In the genomic region with DNA sequence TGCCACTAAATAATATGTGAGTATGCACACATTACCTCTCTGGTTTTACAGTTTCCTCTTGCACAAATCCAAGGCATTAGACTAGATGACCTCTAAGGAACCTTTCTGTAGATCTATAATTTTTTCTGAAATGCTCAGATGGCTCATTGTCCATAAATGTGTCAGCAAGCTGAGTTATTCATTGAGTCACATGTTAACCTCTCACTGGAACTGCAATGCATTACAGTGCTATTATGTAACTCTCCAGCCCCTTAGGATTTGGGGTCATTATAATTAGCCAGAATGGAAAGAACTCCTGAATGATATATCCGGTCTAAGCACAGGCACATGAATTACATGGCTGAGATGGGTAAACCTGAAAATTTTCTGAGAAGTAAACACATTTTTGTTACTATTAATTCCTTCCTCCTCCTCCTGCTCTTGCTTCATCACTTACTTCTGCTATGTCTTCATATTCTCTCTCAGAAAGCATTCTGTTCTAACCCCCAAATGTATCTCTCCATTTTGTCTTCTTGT, we compare ENCODE assay signal across 2 cellular contexts.
TF ChIP-seq lines count a peak whose summit lies in the region.

No MANE protein-coding gene starts in this region.

TF ChIP-seq in GM12878, 131 proteins besides CTCF, POLR2A, EP300 and RAD21 (continues in another document):
- TF ChIP-seq, protein P1, sequence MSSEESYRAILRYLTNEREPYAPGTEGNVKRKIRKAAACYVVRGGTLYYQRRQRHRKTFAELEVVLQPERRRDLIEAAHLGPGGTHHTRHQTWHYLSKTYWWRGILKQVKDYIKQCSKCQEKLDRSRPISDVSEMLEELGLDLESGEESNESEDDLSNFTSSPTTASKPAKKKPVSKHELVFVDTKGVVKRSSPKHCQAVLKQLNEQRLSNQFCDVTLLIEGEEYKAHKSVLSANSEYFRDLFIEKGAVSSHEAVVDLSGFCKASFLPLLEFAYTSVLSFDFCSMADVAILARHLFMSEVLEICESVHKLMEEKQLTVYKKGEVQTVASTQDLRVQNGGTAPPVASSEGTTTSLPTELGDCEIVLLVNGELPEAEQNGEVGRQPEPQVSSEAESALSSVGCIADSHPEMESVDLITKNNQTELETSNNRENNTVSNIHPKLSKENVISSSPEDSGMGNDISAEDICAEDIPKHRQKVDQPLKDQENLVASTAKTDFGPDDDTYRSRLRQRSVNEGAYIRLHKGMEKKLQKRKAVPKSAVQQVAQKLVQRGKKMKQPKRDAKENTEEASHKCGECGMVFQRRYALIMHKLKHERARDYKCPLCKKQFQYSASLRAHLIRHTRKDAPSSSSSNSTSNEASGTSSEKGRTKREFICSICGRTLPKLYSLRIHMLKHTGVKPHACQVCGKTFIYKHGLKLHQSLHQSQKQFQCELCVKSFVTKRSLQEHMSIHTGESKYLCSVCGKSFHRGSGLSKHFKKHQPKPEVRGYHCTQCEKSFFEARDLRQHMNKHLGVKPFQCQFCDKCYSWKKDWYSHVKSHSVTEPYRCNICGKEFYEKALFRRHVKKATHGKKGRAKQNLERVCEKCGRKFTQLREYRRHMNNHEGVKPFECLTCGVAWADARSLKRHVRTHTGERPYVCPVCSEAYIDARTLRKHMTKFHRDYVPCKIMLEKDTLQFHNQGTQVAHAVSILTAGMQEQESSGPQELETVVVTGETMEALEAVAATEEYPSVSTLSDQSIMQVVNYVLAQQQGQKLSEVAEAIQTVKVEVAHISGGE (CRISPR knock-in tag; IDR thresholded peaks at IDR 0.05): no peak
- TF ChIP-seq E2F8 (IDR thresholded peaks at IDR 0.05; ENCODE audit: low read depth, partially characterized antibody) (no peak), ASH2L (IDR thresholded peaks at IDR 0.05; ENCODE audit: borderline replicate concordance, low read depth) (no peak), RCOR1 (conservative IDR thresholded peaks at IDR 0.05; ENCODE audit: low read depth, low read length) (no peak), ZZZ3 (IDR thresholded peaks at IDR 0.05; ENCODE audit: control insufficient read depth, insufficient read length, low read depth) (no peak), RB1 (IDR thresholded peaks at IDR 0.05; ENCODE audit: borderline replicate concordance) (no peak), SMARCA5 (IDR thresholded peaks at IDR 0.05) (no peak), CEBPZ (IDR thresholded peaks at IDR 0.05; ENCODE audit: low read depth, low read length) (no peak), NRF1 (conservative IDR thresholded peaks at IDR 0.05; ENCODE audit: low read depth, low read length) (no peak), RAD51 (IDR thresholded peaks at IDR 0.05) (0 out of 2 replicates have a peak, but pooled peaks have one; percentile 28), EGR1 (IDR thresholded peaks at IDR 0.05; ENCODE audit: borderline replicate concordance in 1 of 2, low read depth in 2 of 2, low read length in 2 of 2) (no peak), NR2C1 (IDR thresholded peaks at IDR 0.05) (no peak)
- TF ChIP-seq, protein P2, sequence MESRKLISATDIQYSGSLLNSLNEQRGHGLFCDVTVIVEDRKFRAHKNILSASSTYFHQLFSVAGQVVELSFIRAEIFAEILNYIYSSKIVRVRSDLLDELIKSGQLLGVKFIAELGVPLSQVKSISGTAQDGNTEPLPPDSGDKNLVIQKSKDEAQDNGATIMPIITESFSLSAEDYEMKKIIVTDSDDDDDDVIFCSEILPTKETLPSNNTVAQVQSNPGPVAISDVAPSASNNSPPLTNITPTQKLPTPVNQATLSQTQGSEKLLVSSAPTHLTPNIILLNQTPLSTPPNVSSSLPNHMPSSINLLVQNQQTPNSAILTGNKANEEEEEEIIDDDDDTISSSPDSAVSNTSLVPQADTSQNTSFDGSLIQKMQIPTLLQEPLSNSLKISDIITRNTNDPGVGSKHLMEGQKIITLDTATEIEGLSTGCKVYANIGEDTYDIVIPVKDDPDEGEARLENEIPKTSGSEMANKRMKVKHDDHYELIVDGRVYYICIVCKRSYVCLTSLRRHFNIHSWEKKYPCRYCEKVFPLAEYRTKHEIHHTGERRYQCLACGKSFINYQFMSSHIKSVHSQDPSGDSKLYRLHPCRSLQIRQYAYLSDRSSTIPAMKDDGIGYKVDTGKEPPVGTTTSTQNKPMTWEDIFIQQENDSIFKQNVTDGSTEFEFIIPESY (IDR thresholded peaks at IDR 0.05): no peak

TF ChIP-seq in GM23338, 12 proteins besides CTCF, POLR2A, EP300 and RAD21:
- TF ChIP-seq EZH2 (IDR thresholded peaks at IDR 0.05; ENCODE audit: low read depth, unreplicated experiment) (no peak), ETS1 (IDR thresholded peaks at IDR 0.05) (no peak)
- TF ChIP-seq, protein P3, sequence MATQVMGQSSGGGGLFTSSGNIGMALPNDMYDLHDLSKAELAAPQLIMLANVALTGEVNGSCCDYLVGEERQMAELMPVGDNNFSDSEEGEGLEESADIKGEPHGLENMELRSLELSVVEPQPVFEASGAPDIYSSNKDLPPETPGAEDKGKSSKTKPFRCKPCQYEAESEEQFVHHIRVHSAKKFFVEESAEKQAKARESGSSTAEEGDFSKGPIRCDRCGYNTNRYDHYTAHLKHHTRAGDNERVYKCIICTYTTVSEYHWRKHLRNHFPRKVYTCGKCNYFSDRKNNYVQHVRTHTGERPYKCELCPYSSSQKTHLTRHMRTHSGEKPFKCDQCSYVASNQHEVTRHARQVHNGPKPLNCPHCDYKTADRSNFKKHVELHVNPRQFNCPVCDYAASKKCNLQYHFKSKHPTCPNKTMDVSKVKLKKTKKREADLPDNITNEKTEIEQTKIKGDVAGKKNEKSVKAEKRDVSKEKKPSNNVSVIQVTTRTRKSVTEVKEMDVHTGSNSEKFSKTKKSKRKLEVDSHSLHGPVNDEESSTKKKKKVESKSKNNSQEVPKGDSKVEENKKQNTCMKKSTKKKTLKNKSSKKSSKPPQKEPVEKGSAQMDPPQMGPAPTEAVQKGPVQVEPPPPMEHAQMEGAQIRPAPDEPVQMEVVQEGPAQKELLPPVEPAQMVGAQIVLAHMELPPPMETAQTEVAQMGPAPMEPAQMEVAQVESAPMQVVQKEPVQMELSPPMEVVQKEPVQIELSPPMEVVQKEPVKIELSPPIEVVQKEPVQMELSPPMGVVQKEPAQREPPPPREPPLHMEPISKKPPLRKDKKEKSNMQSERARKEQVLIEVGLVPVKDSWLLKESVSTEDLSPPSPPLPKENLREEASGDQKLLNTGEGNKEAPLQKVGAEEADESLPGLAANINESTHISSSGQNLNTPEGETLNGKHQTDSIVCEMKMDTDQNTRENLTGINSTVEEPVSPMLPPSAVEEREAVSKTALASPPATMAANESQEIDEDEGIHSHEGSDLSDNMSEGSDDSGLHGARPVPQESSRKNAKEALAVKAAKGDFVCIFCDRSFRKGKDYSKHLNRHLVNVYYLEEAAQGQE (IDR thresholded peaks at IDR 0.05; ENCODE audit: unreplicated experiment): no peak
